1 cellular context compared by ENCODE assay signal in genomic region chr2:69829243-69830044, GRCh38.
A peak's percentile ranks its signal among the peaks of the same experiment; 100 is the strongest.
TF ChIP-seq lines count a peak whose summit lies in the region.

Gene GMCL1, plus strand, starts transcription at chr2:69829660. Its CDS starts 233 bp downstream, at chr2:69829893.

TF ChIP-seq in HepG2, 621 proteins besides CTCF, POLR2A, EP300 and RAD21 (continued from another document and continues in another):
- TF ChIP-seq ZHX1 (CRISPR knock-in tag; IDR thresholded peaks at IDR 0.05; ENCODE audit: low read depth) (peak; percentile 93; the same call in 1 of the 2 replicates), PREB (CRISPR knock-in tag; IDR thresholded peaks at IDR 0.05) (peak; percentile 86; the same call in 1 of the 2 replicates), ZSCAN12 (CRISPR knock-in tag; IDR thresholded peaks at IDR 0.05) (peak; percentile 82), ZBTB1 (CRISPR knock-in tag; IDR thresholded peaks at IDR 0.05; ENCODE audit: borderline replicate concordance) (peak; percentile 80; the same call in 1 of the 2 replicates), CBX1 (IDR thresholded peaks at IDR 0.05; ENCODE audit: low read depth) (no peak), ZFAT (CRISPR knock-in tag; conservative IDR thresholded peaks at IDR 0.05) (no peak), SOX6 (IDR thresholded peaks at IDR 0.05) (no peak), SOX6 (CRISPR knock-in tag; IDR thresholded peaks at IDR 0.05) (peak; percentile 83), NKX3-1 (CRISPR knock-in tag; IDR thresholded peaks at IDR 0.05) (peak; percentile 22; the same call in 1 of the 2 replicates), NFKBIZ (CRISPR knock-in tag; IDR thresholded peaks at IDR 0.05) (0 out of 2 replicates have a peak, but pooled peaks have one; percentile 52), ZNF451 (CRISPR knock-in tag; IDR thresholded peaks at IDR 0.05) (peak; percentile 99), ZNF3 (CRISPR knock-in tag; IDR thresholded peaks at IDR 0.05) (no peak), GATA4 (IDR thresholded peaks at IDR 0.05; ENCODE audit: borderline replicate concordance, low read depth) (peak; percentile 75; the same call in 1 of the 2 replicates), ZNF460 (CRISPR knock-in tag; IDR thresholded peaks at IDR 0.05; ENCODE audit: borderline replicate concordance) (no peak; the same call in 1 of the 2 replicates), TSC22D2 (CRISPR knock-in tag; IDR thresholded peaks at IDR 0.05; ENCODE audit: borderline replicate concordance) (peak; percentile 95; the same call in 1 of the 2 replicates), KLF6 (CRISPR knock-in tag; IDR thresholded peaks at IDR 0.05) (peak; percentile 98), TRIM22 (IDR thresholded peaks at IDR 0.05) (no peak), ZNF496 (CRISPR knock-in tag; IDR thresholded peaks at IDR 0.05; ENCODE audit: insufficient replicate concordance) (no peak), ZNF761 (CRISPR knock-in tag; conservative IDR thresholded peaks at IDR 0.05) (peak; percentile 85), ZNF816 (CRISPR knock-in tag; IDR thresholded peaks at IDR 0.05; ENCODE audit: borderline replicate concordance) (peak; percentile 64; the same call in 1 of the 2 replicates), BHLHE40 (IDR thresholded peaks at IDR 0.05; ENCODE audit: low read length) (peak; percentile 63; the same call in 1 of the 2 replicates), KLF12 (CRISPR knock-in tag; IDR thresholded peaks at IDR 0.05; ENCODE audit: borderline replicate concordance) (peak; percentile 98), ZFX (CRISPR knock-in tag; IDR thresholded peaks at IDR 0.05; ENCODE audit: low read depth) (peak; percentile 98), ZMYM2 (CRISPR knock-in tag; IDR thresholded peaks at IDR 0.05) (peak; percentile 59; the same call in 1 of the 2 replicates), ZNF83 (CRISPR knock-in tag; IDR thresholded peaks at IDR 0.05; ENCODE audit: borderline replicate concordance) (peak; percentile 14; the same call in 1 of the 2 replicates), ESRRA (CRISPR knock-in tag; IDR thresholded peaks at IDR 0.05; ENCODE audit: low read depth) (peak; percentile 74), ZNF780A (CRISPR knock-in tag; IDR thresholded peaks at IDR 0.05) (peak; percentile 92), HNF1B (CRISPR knock-in tag; IDR thresholded peaks at IDR 0.05) (peak; percentile 99), FOXO1 (CRISPR knock-in tag; IDR thresholded peaks at IDR 0.05) (peak; percentile 80), ARHGAP35 (CRISPR knock-in tag; IDR thresholded peaks at IDR 0.05; ENCODE audit: borderline replicate concordance) (peak; percentile 80; the same call in 1 of the 2 replicates), ZNF724P (CRISPR knock-in tag; IDR thresholded peaks at IDR 0.05; ENCODE audit: borderline replicate concordance) (peak; percentile 80), FOXC1 (CRISPR knock-in tag; IDR thresholded peaks at IDR 0.05; ENCODE audit: borderline replicate concordance) (peak; percentile 99), ZMAT3 (CRISPR knock-in tag; conservative IDR thresholded peaks at IDR 0.05) (peak; percentile 93), RCOR2 (CRISPR knock-in tag; IDR thresholded peaks at IDR 0.05) (peak; percentile 68), KDM3A (CRISPR knock-in tag; IDR thresholded peaks at IDR 0.05; ENCODE audit: low read depth) (peak; percentile 98), ZNF7 (CRISPR knock-in tag; IDR thresholded peaks at IDR 0.05) (no peak), RELA (CRISPR knock-in tag; IDR thresholded peaks at IDR 0.05) (peak; percentile 24; the same call in 1 of the 2 replicates), IKZF1 (IDR thresholded peaks at IDR 0.05) (no peak), ELF1 (CRISPR knock-in tag; IDR thresholded peaks at IDR 0.05) (peak; percentile 86), ZNF337 (CRISPR knock-in tag; IDR thresholded peaks at IDR 0.05; ENCODE audit: borderline replicate concordance, low read depth) (peak; percentile 97; the same call in 1 of the 2 replicates), RARA (CRISPR knock-in tag; IDR thresholded peaks at IDR 0.05) (peak; percentile 75), HDAC2 (CRISPR knock-in tag; IDR thresholded peaks at IDR 0.05) (peak; percentile 95), GATAD1 (CRISPR knock-in tag; IDR thresholded peaks at IDR 0.05) (peak; percentile 96), JUND (CRISPR knock-in tag; IDR thresholded peaks at IDR 0.05) (peak; percentile 35), CCAR2 (optimal IDR thresholded peaks at IDR 0.05; ENCODE audit: low read depth, low read length) (peak; percentile 12), ZBTB3 (CRISPR knock-in tag; IDR thresholded peaks at IDR 0.05; ENCODE audit: borderline replicate concordance, low read depth) (peak; percentile 45), SRSF1 (optimal IDR thresholded peaks at IDR 0.05; ENCODE audit: low read depth, low read length) (peak; percentile 42), MED1 (CRISPR knock-in tag; IDR thresholded peaks at IDR 0.05) (peak; percentile 89), CENPT (CRISPR knock-in tag; IDR thresholded peaks at IDR 0.05; ENCODE audit: low read depth) (0 out of 2 replicates have a peak, but pooled peaks have one; percentile 48)
- TF ChIP-seq, protein P1, sequence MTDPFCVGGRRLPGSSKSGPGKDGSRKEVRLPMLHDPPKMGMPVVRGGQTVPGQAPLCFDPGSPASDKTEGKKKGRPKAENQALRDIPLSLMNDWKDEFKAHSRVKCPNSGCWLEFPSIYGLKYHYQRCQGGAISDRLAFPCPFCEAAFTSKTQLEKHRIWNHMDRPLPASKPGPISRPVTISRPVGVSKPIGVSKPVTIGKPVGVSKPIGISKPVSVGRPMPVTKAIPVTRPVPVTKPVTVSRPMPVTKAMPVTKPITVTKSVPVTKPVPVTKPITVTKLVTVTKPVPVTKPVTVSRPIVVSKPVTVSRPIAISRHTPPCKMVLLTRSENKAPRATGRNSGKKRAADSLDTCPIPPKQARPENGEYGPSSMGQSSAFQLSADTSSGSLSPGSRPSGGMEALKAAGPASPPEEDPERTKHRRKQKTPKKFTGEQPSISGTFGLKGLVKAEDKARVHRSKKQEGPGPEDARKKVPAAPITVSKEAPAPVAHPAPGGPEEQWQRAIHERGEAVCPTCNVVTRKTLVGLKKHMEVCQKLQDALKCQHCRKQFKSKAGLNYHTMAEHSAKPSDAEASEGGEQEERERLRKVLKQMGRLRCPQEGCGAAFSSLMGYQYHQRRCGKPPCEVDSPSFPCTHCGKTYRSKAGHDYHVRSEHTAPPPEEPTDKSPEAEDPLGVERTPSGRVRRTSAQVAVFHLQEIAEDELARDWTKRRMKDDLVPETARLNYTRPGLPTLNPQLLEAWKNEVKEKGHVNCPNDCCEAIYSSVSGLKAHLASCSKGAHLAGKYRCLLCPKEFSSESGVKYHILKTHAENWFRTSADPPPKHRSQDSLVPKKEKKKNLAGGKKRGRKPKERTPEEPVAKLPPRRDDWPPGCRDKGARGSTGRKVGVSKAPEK (CRISPR knock-in tag; IDR thresholded peaks at IDR 0.05; ENCODE audit: borderline replicate concordance): no peak
- TF ChIP-seq, protein P2, sequence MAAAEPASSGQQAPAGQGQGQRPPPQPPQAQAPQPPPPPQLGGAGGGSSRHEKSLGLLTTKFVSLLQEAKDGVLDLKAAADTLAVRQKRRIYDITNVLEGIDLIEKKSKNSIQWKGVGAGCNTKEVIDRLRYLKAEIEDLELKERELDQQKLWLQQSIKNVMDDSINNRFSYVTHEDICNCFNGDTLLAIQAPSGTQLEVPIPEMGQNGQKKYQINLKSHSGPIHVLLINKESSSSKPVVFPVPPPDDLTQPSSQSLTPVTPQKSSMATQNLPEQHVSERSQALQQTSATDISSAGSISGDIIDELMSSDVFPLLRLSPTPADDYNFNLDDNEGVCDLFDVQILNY (CRISPR knock-in tag; conservative IDR thresholded peaks at IDR 0.05): peak; percentile 81
- TF ChIP-seq, protein P3, sequence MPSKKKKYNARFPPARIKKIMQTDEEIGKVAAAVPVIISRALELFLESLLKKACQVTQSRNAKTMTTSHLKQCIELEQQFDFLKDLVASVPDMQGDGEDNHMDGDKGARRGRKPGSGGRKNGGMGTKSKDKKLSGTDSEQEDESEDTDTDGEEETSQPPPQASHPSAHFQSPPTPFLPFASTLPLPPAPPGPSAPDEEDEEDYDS (CRISPR knock-in tag; IDR thresholded peaks at IDR 0.05): peak; percentile 91
- TF ChIP-seq, protein P4, sequence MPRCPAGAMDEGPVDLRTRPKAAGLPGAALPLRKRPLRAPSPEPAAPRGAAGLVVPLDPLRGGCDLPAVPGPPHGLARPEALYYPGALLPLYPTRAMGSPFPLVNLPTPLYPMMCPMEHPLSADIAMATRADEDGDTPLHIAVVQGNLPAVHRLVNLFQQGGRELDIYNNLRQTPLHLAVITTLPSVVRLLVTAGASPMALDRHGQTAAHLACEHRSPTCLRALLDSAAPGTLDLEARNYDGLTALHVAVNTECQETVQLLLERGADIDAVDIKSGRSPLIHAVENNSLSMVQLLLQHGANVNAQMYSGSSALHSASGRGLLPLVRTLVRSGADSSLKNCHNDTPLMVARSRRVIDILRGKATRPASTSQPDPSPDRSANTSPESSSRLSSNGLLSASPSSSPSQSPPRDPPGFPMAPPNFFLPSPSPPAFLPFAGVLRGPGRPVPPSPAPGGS (CRISPR knock-in tag; IDR thresholded peaks at IDR 0.05): peak; percentile 99
- TF ChIP-seq, protein P5, sequence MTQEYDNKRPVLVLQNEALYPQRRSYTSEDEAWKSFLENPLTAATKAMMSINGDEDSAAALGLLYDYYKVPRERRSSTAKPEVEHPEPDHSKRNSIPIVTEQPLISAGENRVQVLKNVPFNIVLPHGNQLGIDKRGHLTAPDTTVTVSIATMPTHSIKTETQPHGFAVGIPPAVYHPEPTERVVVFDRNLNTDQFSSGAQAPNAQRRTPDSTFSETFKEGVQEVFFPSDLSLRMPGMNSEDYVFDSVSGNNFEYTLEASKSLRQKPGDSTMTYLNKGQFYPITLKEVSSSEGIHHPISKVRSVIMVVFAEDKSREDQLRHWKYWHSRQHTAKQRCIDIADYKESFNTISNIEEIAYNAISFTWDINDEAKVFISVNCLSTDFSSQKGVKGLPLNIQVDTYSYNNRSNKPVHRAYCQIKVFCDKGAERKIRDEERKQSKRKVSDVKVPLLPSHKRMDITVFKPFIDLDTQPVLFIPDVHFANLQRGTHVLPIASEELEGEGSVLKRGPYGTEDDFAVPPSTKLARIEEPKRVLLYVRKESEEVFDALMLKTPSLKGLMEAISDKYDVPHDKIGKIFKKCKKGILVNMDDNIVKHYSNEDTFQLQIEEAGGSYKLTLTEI (CRISPR knock-in tag; conservative IDR thresholded peaks at IDR 0.05): no peak; the same call in 1 of the 2 replicates
- TF ChIP-seq, protein P6, sequence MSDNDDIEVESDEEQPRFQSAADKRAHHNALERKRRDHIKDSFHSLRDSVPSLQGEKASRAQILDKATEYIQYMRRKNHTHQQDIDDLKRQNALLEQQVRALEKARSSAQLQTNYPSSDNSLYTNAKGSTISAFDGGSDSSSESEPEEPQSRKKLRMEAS (IDR thresholded peaks at IDR 0.05): peak; percentile 97
- TF ChIP-seq, protein P7, sequence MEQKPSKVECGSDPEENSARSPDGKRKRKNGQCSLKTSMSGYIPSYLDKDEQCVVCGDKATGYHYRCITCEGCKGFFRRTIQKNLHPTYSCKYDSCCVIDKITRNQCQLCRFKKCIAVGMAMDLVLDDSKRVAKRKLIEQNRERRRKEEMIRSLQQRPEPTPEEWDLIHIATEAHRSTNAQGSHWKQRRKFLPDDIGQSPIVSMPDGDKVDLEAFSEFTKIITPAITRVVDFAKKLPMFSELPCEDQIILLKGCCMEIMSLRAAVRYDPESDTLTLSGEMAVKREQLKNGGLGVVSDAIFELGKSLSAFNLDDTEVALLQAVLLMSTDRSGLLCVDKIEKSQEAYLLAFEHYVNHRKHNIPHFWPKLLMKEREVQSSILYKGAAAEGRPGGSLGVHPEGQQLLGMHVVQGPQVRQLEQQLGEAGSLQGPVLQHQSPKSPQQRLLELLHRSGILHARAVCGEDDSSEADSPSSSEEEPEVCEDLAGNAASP (CRISPR knock-in tag; IDR thresholded peaks at IDR 0.05; ENCODE audit: borderline replicate concordance): peak; percentile 84
